In the genomic region with DNA sequence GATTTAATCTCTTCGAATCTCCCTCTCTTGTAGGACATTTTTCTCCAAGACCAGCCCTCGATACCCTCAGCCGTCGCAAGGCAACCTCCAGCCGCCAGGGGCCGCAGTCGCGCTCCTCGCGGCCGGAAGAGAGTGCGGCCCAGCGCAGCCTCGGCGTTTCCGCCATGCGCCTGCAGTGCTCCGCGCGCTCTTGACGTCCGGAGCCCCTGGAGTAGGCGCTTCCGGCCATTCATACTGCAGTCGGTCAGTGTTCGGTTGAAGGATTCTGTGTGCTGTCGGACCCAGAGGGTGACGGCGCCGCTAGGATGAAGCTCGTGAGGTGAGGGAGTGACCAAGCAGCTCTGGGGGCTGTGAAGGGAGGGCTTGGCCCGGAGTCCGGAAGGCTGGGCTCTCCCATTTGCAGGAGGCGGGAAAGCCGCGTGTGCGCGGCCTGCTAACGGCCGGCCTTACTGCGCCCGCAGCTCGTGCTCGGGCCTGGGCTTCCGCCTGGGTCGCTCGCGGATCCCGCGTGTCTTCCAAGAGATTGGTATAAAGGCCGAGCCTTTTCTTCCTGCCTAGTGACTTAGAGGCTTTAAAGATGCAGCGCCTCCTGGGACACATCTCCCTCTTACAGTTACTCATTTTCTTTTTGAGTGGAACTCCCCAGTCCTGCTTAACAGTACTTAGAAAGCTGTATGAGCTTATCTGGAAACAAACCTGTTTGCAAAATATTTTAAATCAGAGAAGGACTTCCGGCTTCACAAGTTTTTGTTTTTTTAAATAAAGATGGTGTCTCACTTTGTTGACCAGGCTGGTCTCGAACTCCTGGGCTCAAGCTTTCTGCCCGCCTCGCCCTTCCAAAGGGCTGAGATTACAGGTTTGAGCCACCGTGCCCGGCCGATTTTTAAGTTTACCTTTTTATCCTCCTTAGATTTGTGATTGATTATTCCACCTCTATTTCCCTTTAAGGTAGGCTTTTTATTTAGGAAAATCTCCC, we compare ENCODE assay signal across 8 cellular contexts. TPM values are rescaled to one million over a fixed set of nuclear protein-coding genes. Genes with fewer than 3 reads are reported as not detected.
DNase-seq lines count a peak whose midpoint lies in the region; ATAC-seq and TF ChIP-seq lines count a peak whose summit lies in the region.

A gene (plus strand): TSS at position 190 of the 976 bp plus-strand sequence. CDS start 116 bp downstream, at position 306.

- in situ Hi-C loops in GM13976 (cut with MboI; ENCODE audit: low sequenced_read_pairs, unreplicated experiment) = no loop called here

- no peaks in the 10 kb centered on the region for H3K4me1 ChIP-seq in urinary bladder (ENCODE audit: insufficient read depth)

- peak within 1 kb of the TSS; percentile 92 for H3K4me3 ChIP-seq in urinary bladder (ENCODE audit: low read depth, low read length)

- H3K36me3 Mint-ChIP-seq in progenitor cell of endocrine pancreas (ENCODE audit: insufficient read depth) = peaks cover 17% of the 10 kb centered on the region

- no peaks in the 10 kb centered on the region for H3K27me3 Mint-ChIP-seq in progenitor cell of endocrine pancreas

- H3K4me3 Mint-ChIP-seq in progenitor cell of endocrine pancreas (ENCODE audit: low read depth) = peak within 1 kb of the TSS; percentile 95

- peak within 1 kb of the TSS; percentile 98 for H3K27ac Mint-ChIP-seq in progenitor cell of endocrine pancreas

- H3K4me1 Mint-ChIP-seq in progenitor cell of endocrine pancreas (ENCODE audit: low read depth) = peaks cover 11% of the 10 kb centered on the region

- peak; percentile 97 for ATAC-seq in HG02870 (IDR thresholded peaks at IDR 0.05; ENCODE audit: unreplicated experiment)
- ATAC-seq in left cardiac atrium = peak; percentile 99 to 100

- H3K27ac ChIP-seq in urinary bladder (ENCODE audit: low read depth) = peak within 1 kb of the TSS; percentile 84

- intact Hi-C loops in left cardiac atrium (cut with DNase I) = no loop called here

- H3K36me3 ChIP-seq in urinary bladder (ENCODE audit: insufficient read depth) = no peaks in the 10 kb centered on the region

- no peaks in the 10 kb centered on the region for H3K9me3 Mint-ChIP-seq in progenitor cell of endocrine pancreas (ENCODE audit: low read depth)

- DNase-seq in GM13976 (ENCODE audit: low spot score) (peak; percentile 94), NCI-H146 (lab: John Stamatoyannopoulos, UW) (peak; percentile 97), T-helper 1 cell (peak; percentile 68 to 94 (median 77)), amniotic epithelial cell (ENCODE audit: low read depth) (peak; percentile 89), left cardiac atrium (peak; percentile 93), progenitor cell of endocrine pancreas (ENCODE audit: low spot score, unreplicated experiment) (peak; percentile 85)

- TF ChIP-seq CTCF in GM13976 (IDR thresholded peaks at IDR 0.05; ENCODE audit: borderline replicate concordance, control extremely low read depth, extremely low read depth, insufficient read depth, missing control alignments) (peak; percentile 96), progenitor cell of endocrine pancreas (IDR thresholded peaks at IDR 0.05; ENCODE audit: unreplicated experiment) (peak; percentile 93)

- under 1% methylated on average over 59 of the region's 59 CpGs for WGBS in urinary bladder

RNA-seq across cellular contexts. Expression of the gene that starts here (rescaled TPM):
- total RNA-seq in left cardiac atrium (10 to 100 TPM; 21.2 to 36.9 TPM), progenitor cell of endocrine pancreas (72.9 and 76.7 TPM in 2 replicates), urinary bladder (10.6 TPM)
- 15.5 TPM for polyA plus RNA-seq in urinary bladder

Comparison
In these comparisons a context has a peak if more than half of its experiments do, and no peak if none do; other contexts are left out.
1. Peak in every context shown above with its lines: DNase-seq, ATAC-seq, H3K4me3 ChIP-seq and H3K27ac ChIP-seq.